ENCODE assay signal across 8 cellular contexts in the genomic region with DNA sequence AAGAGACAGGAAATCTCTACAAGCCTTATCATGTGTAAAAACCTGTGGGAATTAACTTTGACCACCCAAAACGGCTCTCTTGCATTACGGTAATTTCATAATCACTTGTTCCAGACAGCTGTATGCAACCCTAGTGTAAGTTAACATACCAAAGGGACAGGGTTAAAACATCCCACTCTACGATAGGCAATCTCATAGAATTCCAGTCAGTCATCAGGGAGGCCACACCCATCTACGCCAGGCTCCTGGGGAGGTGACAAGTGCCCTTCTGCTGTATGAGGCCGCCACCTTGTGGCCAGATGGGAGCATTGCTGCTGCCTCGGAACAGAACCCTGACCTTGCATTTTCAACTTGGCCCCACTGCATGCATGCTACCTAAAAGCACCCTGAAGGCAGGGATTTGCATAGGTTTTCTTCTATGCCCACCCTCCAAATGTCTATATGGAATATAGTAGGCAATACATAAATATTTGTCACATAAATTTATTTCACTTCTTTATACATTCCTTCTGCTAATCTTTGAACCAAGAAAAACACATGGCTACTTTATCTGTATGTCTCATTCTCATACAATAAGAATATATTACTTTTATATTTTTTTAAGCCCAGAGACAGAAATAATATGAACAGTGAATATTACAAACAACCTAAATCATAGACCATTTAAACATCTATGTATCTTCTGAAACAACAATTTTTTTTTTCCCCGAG. TPM values are rescaled to one million over a fixed set of nuclear protein-coding genes. Genes with fewer than 3 reads are reported as not detected.
A peak's percentile ranks its signal among the peaks of the same experiment; 100 is the strongest.
DNase-seq lines count a peak whose midpoint lies in the region; ATAC-seq and TF ChIP-seq lines count a peak whose summit lies in the region.

No MANE protein-coding gene starts in this region.

- peak overlapping the region; percentile 68 for H3K4me2 ChIP-seq in OCI-LY3 (ENCODE audit: low read length)

- H3K27ac ChIP-seq in OCI-LY3 (ENCODE audit: low read length): no peak overlapping the region
- H3K27ac ChIP-seq in epithelial cell of prostate: peak overlapping the region; percentile 71

- H3K9me3 ChIP-seq in OCI-LY3 (ENCODE audit: insufficient read depth, low read length): no peaks in the 10 kb centered on the region

- H3K9ac ChIP-seq in OCI-LY3 (ENCODE audit: low read length): no peak overlapping the region

- no peaks in the 10 kb centered on the region for H3K36me3 ChIP-seq in OCI-LY3 (replicated peaks; ENCODE audit: low read depth, low read length)

- TF ChIP-seq CTCF in OCI-LY3 (IDR thresholded peaks at IDR 0.05; ENCODE audit: low read depth, low read length): peak; percentile 89

- peak; percentile 81 for ATAC-seq in GM19455 (IDR thresholded peaks at IDR 0.05; ENCODE audit: unreplicated experiment)

- DNase-seq in AG20443 (ENCODE audit: low spot score) (peak; percentile 92), KBM-7 (peak; percentile 91), epithelial cell of prostate (ENCODE audit: low read depth, low spot score) (peak; percentile 78), myocyte (ENCODE audit: low read depth) (peak; percentile 92)
- peak; percentile 87 for DNase-seq in activated CD8-positive, alpha-beta memory T cell treated with anti-CD3 and anti-CD28 coated beads, Interleukin-2, amount 50 U/mL, for 4 hours
- DNase-seq in stimulated activated CD8-positive, alpha-beta memory T cell treated with anti-CD3 and anti-CD28 coated beads, Interleukin-7, amount 100 ng/mL, for 24 hours (ENCODE audit: low read depth): peak; percentile 73

- no peak overlapping the region for H2AFZ ChIP-seq in OCI-LY3 (ENCODE audit: low read depth, low read length)

- in situ Hi-C loops in KBM-7 (cut with MboI; ENCODE audit: low pct_unique_long_range_greater_than_20kb, low sequenced_read_pairs): no loop called here

- no peaks in the 10 kb centered on the region for H3K79me2 ChIP-seq in OCI-LY3 (ENCODE audit: low read length)

- H3K4me3 ChIP-seq in OCI-LY3 (ENCODE audit: low read length): peak overlapping the region; percentile 55

- H4K20me1 ChIP-seq in OCI-LY3 (ENCODE audit: insufficient read depth, low read length): no peaks in the 10 kb centered on the region

- H3K4me1 ChIP-seq in OCI-LY3 (ENCODE audit: low read length): peaks cover 17% of the 10 kb centered on the region

- H3K27me3 ChIP-seq in OCI-LY3 (ENCODE audit: low read depth, low read length): no peaks in the 10 kb centered on the region

RNA-seq across cellular contexts. Expression of a gene that starts 12.6 kb away (rescaled TPM):
- total RNA-seq in myocyte: 2.3 and 3.2 TPM in 2 replicates
- polyA plus RNA-seq in myocyte (2012): 6.7 TPM

RNA-seq across cellular contexts. Expression of a gene that starts 12.7 kb away (rescaled TPM):
- 33.4 and 34.9 TPM in 2 replicates for total RNA-seq in myocyte
- polyA plus RNA-seq in myocyte (2012): 11.1 TPM
